ENCODE assay signal across 17 cellular contexts in genomic region chr11:12108875-12109453, GRCh38. TPM values are rescaled to one million over a fixed set of nuclear protein-coding genes. Genes with fewer than 3 reads are reported as not detected.
DNase-seq lines count a peak whose midpoint lies in the region; ATAC-seq and TF ChIP-seq lines count a peak whose summit lies in the region.
"Had no signal": no experiment of that assay in that cellular context is flagged by ENCODE, and none has a peak within 500 bp of the region (broad histone marks: within the 10 kb centered on the region; RNA-seq: fewer than 3 reads in every experiment).

No MANE protein-coding gene starts in this region.

- H3K4me1 ChIP-seq in Panc1 (ENCODE audit: control insufficient read depth, insufficient read depth, low read length) = peaks cover 24% of the 10 kb centered on the region
- H3K4me1 ChIP-seq: pancreas had no signal

- no peaks in the 10 kb centered on the region for H3K9me3 Mint-ChIP-seq in activated naive CD4-positive, alpha-beta T cell treated with anti-CD3 and anti-CD28 coated beads, Interleukin-2, amount 10 ng/mL, durations not matched to agents 7 days and 5 days
- H3K9me3 Mint-ChIP-seq in stimulated activated effector memory CD8-positive, alpha-beta T cell treated with anti-CD3 and anti-CD28 coated beads, Interleukin-12 subunit alpha, Interleukin-12 subunit beta, amount 100 ng/mL, for 72 hours = no peaks in the 10 kb centered on the region

- H3K36me3 Mint-ChIP-seq in activated naive CD4-positive, alpha-beta T cell treated with anti-CD3 and anti-CD28 coated beads, Interleukin-2, amount 10 ng/mL, durations not matched to agents 7 days and 5 days = no peaks in the 10 kb centered on the region
- H3K36me3 Mint-ChIP-seq in stimulated activated effector memory CD8-positive, alpha-beta T cell treated with anti-CD3 and anti-CD28 coated beads, Interleukin-12 subunit alpha, Interleukin-12 subunit beta, amount 100 ng/mL, for 72 hours = peaks cover 6% of the 10 kb centered on the region

- H3K4me3 ChIP-seq in Panc1 (ENCODE audit: low read depth in 2 of 2, low read length in 2 of 2) = no peak overlapping the region
- H3K4me3 ChIP-seq: hepatocyte, pancreas, testis had no signal

- no TSS peak for BruUV-seq in Panc1 (replicated peaks; lab: Mats Ljungman, UMichigan)

- no peak for DNase-seq in activated naive CD4-positive, alpha-beta T cell treated with anti-CD3 and anti-CD28 coated beads, Interleukin-2, amount 10 ng/mL, durations not matched to agents 7 days and 5 days
- DNase-seq in activated naive CD4-positive, alpha-beta T cell treated with Interleukin-2 at 50 U/mL for 16 hours = no peak
- DNase-seq in Panc1 (ENCODE audit: low read depth, low spot score) (no peak), epithelial cell of prostate (ENCODE audit: low read depth, low spot score) (no peak), kidney tubule cell (ENCODE audit: low spot score) (no peak), NCI-H774 (lab: John Stamatoyannopoulos, UW) (no peak)
- DNase-seq in stimulated activated effector memory CD8-positive, alpha-beta T cell treated with anti-CD3 and anti-CD28 coated beads, Interleukin-12 subunit alpha, Interleukin-12 subunit beta, amount 100 ng/mL, for 72 hours (ENCODE audit: low spot score in 2 of 2) = no peak
- DNase-seq: effector CD4-positive, alpha-beta T cell; H7; kidney glomerular epithelial cell; midbrain; NCI-H1694; NCI-H446 treated with DMSO at 0.1 percent for 48 hours; pancreas; testis had no signal

- POLR2A ChIA-PET in Panc1 (lab: Charles Lee) = no interaction called here

- no peaks in the 10 kb centered on the region for H3K9me3 ChIP-seq in Panc1 (ENCODE audit: control insufficient read depth, insufficient read depth, low read depth, low read length)
- H3K9me3 ChIP-seq: pancreas, testis had no signal

- H3K27ac ChIP-seq in Panc1 (ENCODE audit: low read length) (peak overlapping the region; percentile 88), epithelial cell of prostate (peak overlapping the region; percentile 88)
- H3K27ac ChIP-seq: pancreas had no signal

- CTCF ChIA-PET in activated naive CD4-positive, alpha-beta T cell treated with anti-CD3 and anti-CD28 coated beads, Interleukin-2, amount 10 ng/mL, durations not matched to agents 7 days and 5 days (lab: Charles Lee) = interaction anchor here (1.0 to 2.5 kb wide), 9 partner anchors 10 to 172 kb away, joined by 3 to 9 read pairs (median 5); no protein-coding TSS in a partner anchor
- CTCF ChIA-PET in Panc1 (lab: Charles Lee) = no interaction called here

- peak overlapping the region; percentile 84 for H3K27ac Mint-ChIP-seq in activated naive CD4-positive, alpha-beta T cell treated with anti-CD3 and anti-CD28 coated beads, Interleukin-2, amount 10 ng/mL, durations not matched to agents 7 days and 5 days
- peak overlapping the region; percentile 67 for H3K27ac Mint-ChIP-seq in stimulated activated effector memory CD8-positive, alpha-beta T cell treated with anti-CD3 and anti-CD28 coated beads, Interleukin-12 subunit alpha, Interleukin-12 subunit beta, amount 100 ng/mL, for 72 hours

- H3K27me3 Mint-ChIP-seq in activated naive CD4-positive, alpha-beta T cell treated with anti-CD3 and anti-CD28 coated beads, Interleukin-2, amount 10 ng/mL, durations not matched to agents 7 days and 5 days = peaks cover 12% of the 10 kb centered on the region

- H3K27me3 ChIP-seq in Panc1 (ENCODE audit: control insufficient read depth, insufficient read depth, low read length) = no peaks in the 10 kb centered on the region
- H3K27me3 ChIP-seq: hepatocyte, pancreas, testis had no signal

- 0 out of 2 replicates have a peak, but pooled peaks cover 1% of the 10 kb centered on the region for H3K36me3 ChIP-seq in Panc1 (ENCODE audit: control insufficient read depth, insufficient read depth, low read length)
- H3K36me3 ChIP-seq: pancreas had no signal

- in situ Hi-C loops in Panc1 (cut with HindIII; ENCODE audit: low pct_unique_long_range_greater_than_20kb, low sequenced_read_pairs) = no loop called here

- ATAC-seq in Panc1 = no peak
- ATAC-seq in stimulated activated effector memory CD8-positive, alpha-beta T cell treated with anti-CD3 and anti-CD28 coated beads, Interleukin-12 subunit alpha, Interleukin-12 subunit beta, amount 100 ng/mL, for 72 hours = no peak
- no peak for ATAC-seq in GM19351 (IDR thresholded peaks at IDR 0.05; ENCODE audit: unreplicated experiment)
- ATAC-seq: pancreas had no signal

- H3K4me1 Mint-ChIP-seq in activated naive CD4-positive, alpha-beta T cell treated with anti-CD3 and anti-CD28 coated beads, Interleukin-2, amount 10 ng/mL, durations not matched to agents 7 days and 5 days = peaks cover 45% of the 10 kb centered on the region
- peaks cover 54% of the 10 kb centered on the region for H3K4me1 Mint-ChIP-seq in stimulated activated effector memory CD8-positive, alpha-beta T cell treated with anti-CD3 and anti-CD28 coated beads, Interleukin-12 subunit alpha, Interleukin-12 subunit beta, amount 100 ng/mL, for 72 hours

- no peak for TF ChIP-seq CTCF in Panc1 (IDR thresholded peaks at IDR 0.05)

- intact Hi-C loops in Panc1 (cut with micrococcal nuclease; ENCODE audit: unreplicated experiment) = no loop called here

- H3K4me3 Mint-ChIP-seq in activated naive CD4-positive, alpha-beta T cell treated with anti-CD3 and anti-CD28 coated beads, Interleukin-2, amount 10 ng/mL, durations not matched to agents 7 days and 5 days = peak overlapping the region; percentile 39
- peak overlapping the region; percentile 73 for H3K4me3 Mint-ChIP-seq in stimulated activated effector memory CD8-positive, alpha-beta T cell treated with anti-CD3 and anti-CD28 coated beads, Interleukin-12 subunit alpha, Interleukin-12 subunit beta, amount 100 ng/mL, for 72 hours

RNA-seq across cellular contexts. Expression of gene MICAL2, which starts 1.4 kb away (rescaled TPM):
- total RNA-seq in Panc1 (2021; ENCODE audit: unreplicated experiment) = 199 TPM
- 183 TPM for polyA plus RNA-seq in Panc1 (2012; ENCODE audit: insufficient read length)
